8 cellular contexts compared by ENCODE assay signal in the genomic region with DNA sequence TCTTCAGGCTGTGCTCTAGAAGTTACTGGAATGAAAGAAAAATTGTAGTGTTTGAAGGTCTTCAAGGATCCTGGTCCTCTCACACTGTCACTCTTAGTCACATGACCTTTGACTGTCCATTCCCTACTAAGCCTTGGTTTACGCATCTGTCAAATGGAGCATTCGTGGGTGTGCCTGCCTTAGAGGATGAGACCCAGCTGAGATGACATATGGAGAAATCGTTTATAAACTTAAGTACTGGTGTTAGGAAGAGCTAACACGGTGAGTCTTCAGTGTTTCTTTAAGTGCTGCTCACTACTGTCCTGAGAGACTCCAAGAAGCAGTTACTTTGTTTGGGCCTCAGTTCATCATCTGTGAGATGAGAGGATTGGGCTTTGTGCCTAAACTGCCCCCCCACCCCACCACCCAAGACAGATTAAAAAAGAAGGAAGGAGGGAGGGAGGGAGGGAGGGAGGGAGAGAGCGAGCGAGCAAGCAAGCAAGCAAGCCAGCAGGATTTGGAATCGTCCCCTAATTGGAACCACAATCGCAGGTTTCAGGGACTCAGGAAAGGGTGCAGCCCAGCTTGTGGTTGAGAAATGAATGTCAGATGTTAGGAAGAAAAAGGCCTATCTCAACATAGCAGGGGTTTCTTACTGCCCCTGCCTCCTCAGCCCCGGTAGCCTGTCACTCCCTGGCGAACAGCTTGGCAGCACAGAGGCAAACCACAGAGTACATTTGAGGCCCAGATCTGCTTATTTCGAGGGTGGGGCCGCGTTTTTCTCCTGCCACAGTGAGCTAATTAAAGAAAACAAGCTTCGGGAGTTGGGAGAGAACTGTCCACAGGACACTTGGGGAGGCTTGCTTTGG. TPM values are rescaled to one million over a fixed set of nuclear protein-coding genes. Genes with fewer than 3 reads are reported as not detected.
DNase-seq lines count a peak whose midpoint lies in the region; ATAC-seq and TF ChIP-seq lines count a peak whose summit lies in the region.

No MANE protein-coding gene starts in this region.

- H3K4me3 ChIP-seq in CD8-positive, alpha-beta T cell (ENCODE audit: low read depth, low read length) = peak overlapping the region; percentile 18
- H3K4me3 ChIP-seq in RWPE2 (ENCODE audit: severe bottlenecking) (no peak overlapping the region), colonic mucosa (no peak overlapping the region)

- POLR2A ChIA-PET in CD8-positive, alpha-beta T cell (lab: Charles Lee) = interaction anchor here (1.0 to 1.3 kb wide), 3 partner anchors 15 to 32 kb away, joined by 3 to 5 read pairs (median 4); a partner anchor contains a TSS

- no peak for TF ChIP-seq CTCF in CD8-positive, alpha-beta T cell (IDR thresholded peaks at IDR 0.05)
- no peak for TF ChIP-seq CTCF in RWPE2 (IDR thresholded peaks at IDR 0.05; ENCODE audit: poor library complexity, severe bottlenecking)
- no peak for TF ChIP-seq CTCF in colonic mucosa (IDR thresholded peaks at IDR 0.05)

- intact Hi-C loops in CD8-positive, alpha-beta T cell (cut with DNase I, micrococcal nuclease) = no loop called here
- intact Hi-C loops in colonic mucosa (cut with DNase I) = no loop called here

- no peaks in the 10 kb centered on the region for H3K9me3 Mint-ChIP-seq in CD8-positive, alpha-beta T cell
- no peaks in the 10 kb centered on the region for H3K9me3 Mint-ChIP-seq in natural killer cell treated with Interleukin-12 subunit alpha and Interleukin-12 subunit beta and Interleukin-15 and Interleukin-18, amount 100 ng/mL, for 72 hours

- H3K9ac ChIP-seq in colonic mucosa (ENCODE audit: low read depth in 2 of 2, low read length in 2 of 2) = peak overlapping the region in 1 of 2 donors; percentile 51

- ATAC-seq in CD8-positive, alpha-beta T cell = no peak
- ATAC-seq in RWPE2 (ENCODE audit: low read depth) = peak; percentile 66
- no peak for ATAC-seq in natural killer cell treated with Interleukin-12 subunit alpha and Interleukin-12 subunit beta and Interleukin-15 and Interleukin-18, amount 100 ng/mL, for 72 hours
- no peak for ATAC-seq in GM19324 (IDR thresholded peaks at IDR 0.05; ENCODE audit: low FRiP score, unreplicated experiment)
- ATAC-seq in GM18519 (IDR thresholded peaks at IDR 0.05; ENCODE audit: low FRiP score, unreplicated experiment) = no peak

- CTCF ChIA-PET in CD8-positive, alpha-beta T cell (lab: Charles Lee) = interaction anchor here (1.1 kb wide), 1 partner anchor 182 kb away, joined by 4 read pairs; no protein-coding TSS in a partner anchor

- H3K4me1 Mint-ChIP-seq in CD8-positive, alpha-beta T cell (ENCODE audit: low read depth) = peaks cover 56% of the 10 kb centered on the region
- H3K4me1 Mint-ChIP-seq in natural killer cell treated with Interleukin-12 subunit alpha and Interleukin-12 subunit beta and Interleukin-15 and Interleukin-18, amount 100 ng/mL, for 72 hours (ENCODE audit: low read depth in 2 of 2) = peaks cover 48 to 52% of the 10 kb centered on the region in 2 donors

- H3K36me3 ChIP-seq in CD8-positive, alpha-beta T cell (ENCODE audit: insufficient read depth, low read length) = no peaks in the 10 kb centered on the region
- H3K36me3 ChIP-seq in RWPE2 (ENCODE audit: low read depth) = peaks cover 52% of the 10 kb centered on the region
- no peaks in the 10 kb centered on the region for H3K36me3 ChIP-seq in colonic mucosa

- DNase-seq in CD8-positive, alpha-beta T cell = peak in 3 of 7 experiments; percentile 35 to 44 (median 40)
- DNase-seq in RWPE2 (ENCODE audit: low spot score) = no peak
- DNase-seq in colonic mucosa = peak; percentile 50
- DNase-seq in natural killer cell treated with Interleukin-12 subunit alpha and Interleukin-12 subunit beta and Interleukin-15 and Interleukin-18, amount 100 ng/mL, for 72 hours (ENCODE audit: low spot score) = no peak
- no peak for DNase-seq in NCI-H2081 (lab: John Stamatoyannopoulos, UW)
- no peak for DNase-seq in DMS53 (lab: John Stamatoyannopoulos, UW)

- H3K27ac Mint-ChIP-seq in CD8-positive, alpha-beta T cell = peak overlapping the region; percentile 89
- peak overlapping the region in 1 of 2 donors; percentile 73 for H3K27ac Mint-ChIP-seq in natural killer cell treated with Interleukin-12 subunit alpha and Interleukin-12 subunit beta and Interleukin-15 and Interleukin-18, amount 100 ng/mL, for 72 hours

- H3K4me1 ChIP-seq in CD8-positive, alpha-beta T cell (ENCODE audit: insufficient read depth, low read length) = peaks cover 52% of the 10 kb centered on the region
- H3K4me1 ChIP-seq in RWPE2 (ENCODE audit: insufficient read depth, poor library complexity, severe bottlenecking) = peaks cover 72% of the 10 kb centered on the region
- peaks cover 9% of the 10 kb centered on the region for H3K4me1 ChIP-seq in colonic mucosa

- H3K27me3 Mint-ChIP-seq in CD8-positive, alpha-beta T cell (ENCODE audit: low read depth) = no peaks in the 10 kb centered on the region
- peaks cover 0 to 7% of the 10 kb centered on the region in 2 donors for H3K27me3 Mint-ChIP-seq in natural killer cell treated with Interleukin-12 subunit alpha and Interleukin-12 subunit beta and Interleukin-15 and Interleukin-18, amount 100 ng/mL, for 72 hours

- H3K27ac ChIP-seq in CD8-positive, alpha-beta T cell (ENCODE audit: low read depth, low read length) = peak overlapping the region; percentile 11
- H3K27ac ChIP-seq in RWPE2 (ENCODE audit: poor library complexity, severe bottlenecking) (peak overlapping the region; percentile 64), colonic mucosa (peak overlapping the region; percentile 24)

- no peaks in the 10 kb centered on the region for H3K27me3 ChIP-seq in CD8-positive, alpha-beta T cell (ENCODE audit: insufficient read depth, low read length)
- H3K27me3 ChIP-seq in RWPE2 (ENCODE audit: insufficient read depth, poor library complexity, severe bottlenecking) (no peaks in the 10 kb centered on the region), colonic mucosa (no peaks in the 10 kb centered on the region)

- H3K9me3 ChIP-seq in CD8-positive, alpha-beta T cell (ENCODE audit: low read length) = no peaks in the 10 kb centered on the region
- H3K9me3 ChIP-seq in RWPE2 (ENCODE audit: severe bottlenecking) (no peaks in the 10 kb centered on the region), colonic mucosa (no peaks in the 10 kb centered on the region)

- peak overlapping the region; percentile 72 for H3K4me3 Mint-ChIP-seq in CD8-positive, alpha-beta T cell
- H3K4me3 Mint-ChIP-seq in natural killer cell treated with Interleukin-12 subunit alpha and Interleukin-12 subunit beta and Interleukin-15 and Interleukin-18, amount 100 ng/mL, for 72 hours = peak overlapping the region; percentile 77

- peaks cover 7% of the 10 kb centered on the region for H3K36me3 Mint-ChIP-seq in CD8-positive, alpha-beta T cell
- peaks cover 6% of the 10 kb centered on the region for H3K36me3 Mint-ChIP-seq in natural killer cell treated with Interleukin-12 subunit alpha and Interleukin-12 subunit beta and Interleukin-15 and Interleukin-18, amount 100 ng/mL, for 72 hours

RNA-seq across cellular contexts. Expression of a gene that starts 32.7 kb away (rescaled TPM):
- 10 to 100 TPM; 25.4 to 29.0 TPM for total RNA-seq in CD8-positive, alpha-beta T cell
- total RNA-seq in colonic mucosa = 10 to 100 TPM; 38.6 to 62.1 TPM
- 10 to 100 TPM; 13.5 to 47.4 TPM for total RNA-seq in natural killer cell treated with Interleukin-12 subunit alpha and Interleukin-12 subunit beta and Interleukin-15 and Interleukin-18, amount 100 ng/mL, for 72 hours

Comparison
In these comparisons a context has a peak if more than half of its experiments do, and no peak if none do; other contexts are left out.
1. H3K27ac ChIP-seq: peak in every context shown above with its lines; median percentile 64 in RWPE2; 24 in colonic mucosa; 11 in CD8-positive, alpha-beta T cell.